In the genomic region with DNA sequence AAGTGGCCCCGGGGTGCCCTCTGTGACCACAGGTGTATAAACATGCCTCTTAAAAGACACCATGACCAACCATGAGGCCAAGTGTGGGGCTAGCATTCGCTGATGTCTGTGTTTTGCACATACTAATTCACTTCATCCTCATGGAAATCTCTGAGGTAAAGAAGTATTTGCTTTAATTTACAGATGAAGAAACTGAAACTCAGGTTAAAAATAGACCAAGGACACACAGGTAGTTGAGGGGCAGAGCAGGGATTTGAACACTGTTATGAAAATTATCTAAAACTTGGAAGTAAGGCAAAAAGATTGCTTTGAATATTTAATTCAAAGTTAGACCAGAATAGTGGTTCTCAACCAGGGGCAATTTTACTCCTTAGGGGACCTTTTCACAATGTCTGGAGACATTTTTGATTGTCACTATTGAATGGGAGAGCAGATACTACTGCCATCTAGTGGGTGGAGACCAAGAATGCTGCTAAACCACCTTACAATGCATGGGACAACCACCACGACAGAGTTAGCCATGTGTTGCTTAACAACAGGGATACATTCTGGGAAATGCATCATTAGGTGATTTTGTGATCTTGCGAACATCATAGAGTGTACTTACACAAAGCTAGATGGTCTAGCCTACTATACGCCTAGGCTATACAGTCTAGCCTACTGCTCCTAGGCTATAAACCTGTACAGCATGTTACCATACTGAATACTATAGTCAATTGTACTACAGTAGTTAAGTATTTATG, we compare ENCODE assay signal across 2 cellular contexts.
TF ChIP-seq lines count a peak whose summit lies in the region.

No MANE protein-coding gene starts in this region.

TF ChIP-seq in Ishikawa, 13 proteins besides CTCF, POLR2A, EP300 and RAD21:
- TF ChIP-seq EGR1 (IDR thresholded peaks at IDR 0.05), result no peak
- TF ChIP-seq CREB1 (IDR thresholded peaks at IDR 0.05; ENCODE audit: low read depth), result no peak
- no peak for TF ChIP-seq TAF1 (IDR thresholded peaks at IDR 0.05; ENCODE audit: low read depth)
- TF ChIP-seq TEAD4 (IDR thresholded peaks at IDR 0.05), result no peak
- no peak for TF ChIP-seq TCF12 (IDR thresholded peaks at IDR 0.05; ENCODE audit: low read depth)
- no peak for TF ChIP-seq ZBTB7A (IDR thresholded peaks at IDR 0.05; ENCODE audit: low read depth)
- no peak for TF ChIP-seq YY1 (IDR thresholded peaks at IDR 0.05; ENCODE audit: low read depth)
- TF ChIP-seq, protein P1, sequence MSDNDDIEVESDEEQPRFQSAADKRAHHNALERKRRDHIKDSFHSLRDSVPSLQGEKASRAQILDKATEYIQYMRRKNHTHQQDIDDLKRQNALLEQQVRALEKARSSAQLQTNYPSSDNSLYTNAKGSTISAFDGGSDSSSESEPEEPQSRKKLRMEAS (IDR thresholded peaks at IDR 0.05), result no peak
- TF ChIP-seq, protein P2, sequence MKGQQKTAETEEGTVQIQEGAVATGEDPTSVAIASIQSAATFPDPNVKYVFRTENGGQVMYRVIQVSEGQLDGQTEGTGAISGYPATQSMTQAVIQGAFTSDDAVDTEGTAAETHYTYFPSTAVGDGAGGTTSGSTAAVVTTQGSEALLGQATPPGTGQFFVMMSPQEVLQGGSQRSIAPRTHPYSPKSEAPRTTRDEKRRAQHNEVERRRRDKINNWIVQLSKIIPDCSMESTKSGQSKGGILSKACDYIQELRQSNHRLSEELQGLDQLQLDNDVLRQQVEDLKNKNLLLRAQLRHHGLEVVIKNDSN (IDR thresholded peaks at IDR 0.05), result no peak
- TF ChIP-seq FOXM1 (IDR thresholded peaks at IDR 0.05; ENCODE audit: borderline replicate concordance, low read depth), result no peak
- no peak for TF ChIP-seq CEBPB (IDR thresholded peaks at IDR 0.05)
- TF ChIP-seq NFIC (IDR thresholded peaks at IDR 0.05), result no peak
- TF ChIP-seq REST (IDR thresholded peaks at IDR 0.05; ENCODE audit: low read depth), result no peak

TF ChIP-seq in K562, 482 proteins besides CTCF, POLR2A, EP300 and RAD21:
- TF ChIP-seq HNRNPUL1 (IDR thresholded peaks at IDR 0.05; ENCODE audit: low read length) (no peak), MYC (IDR thresholded peaks at IDR 0.05; ENCODE audit: low read depth, low read length) (0 out of 2 replicates have a peak, but pooled peaks have one; percentile 41), MYC (CRISPR knock-in tag; IDR thresholded peaks at IDR 0.05; ENCODE audit: borderline replicate concordance, low read depth) (no peak), MNT (conservative IDR thresholded peaks at IDR 0.05) (0 out of 4 replicates have a peak, but pooled peaks of 1 of the 2 experiments have one; percentile 23), YY1 (IDR thresholded peaks at IDR 0.05; ENCODE audit: borderline replicate concordance in 1 of 3, control insufficient read depth in 1 of 3, extremely low read depth in 1 of 3, insufficient read depth in 3 of 3, insufficient read length in 1 of 3, insufficient replicate concordance in 2 of 3, low read depth in 1 of 3, low read length in 2 of 3) (peak in 1 of 3 experiments; percentile 5), L3MBTL2 (IDR thresholded peaks at IDR 0.05) (peak; percentile 31; the same call in 1 of the 2 replicates), ZNF592 (IDR thresholded peaks at IDR 0.05) (0 out of 2 replicates have a peak, but pooled peaks have one; percentile 58), CEBPB (tag; IDR thresholded peaks at IDR 0.05) (peak; percentile 67), RBFOX2 (IDR thresholded peaks at IDR 0.05; ENCODE audit: low read depth, low read length) (no peak), BRD9 (IDR thresholded peaks at IDR 0.05; ENCODE audit: low read depth, partially characterized antibody) (peak; percentile 45), CEBPG (CRISPR knock-in tag; IDR thresholded peaks at IDR 0.05) (no peak), CEBPG (tag; conservative IDR thresholded peaks at IDR 0.05 in 1 of 2, IDR thresholded peaks at IDR 0.05 in 1 of 2) (0 out of 4 replicates have a peak, but pooled peaks of 1 of the 2 experiments have one; percentile 13), SMC3 (conservative IDR thresholded peaks at IDR 0.05; ENCODE audit: insufficient read depth, low read depth, low read length) (peak; percentile 64; the same call in 1 of the 2 replicates), MEF2A (IDR thresholded peaks at IDR 0.05; ENCODE audit: control insufficient read depth, low read depth, low read length) (0 out of 2 replicates have a peak, but pooled peaks have one; percentile 7), HDAC1 (IDR thresholded peaks at IDR 0.05) (no peak)
- TF ChIP-seq, protein P3, sequence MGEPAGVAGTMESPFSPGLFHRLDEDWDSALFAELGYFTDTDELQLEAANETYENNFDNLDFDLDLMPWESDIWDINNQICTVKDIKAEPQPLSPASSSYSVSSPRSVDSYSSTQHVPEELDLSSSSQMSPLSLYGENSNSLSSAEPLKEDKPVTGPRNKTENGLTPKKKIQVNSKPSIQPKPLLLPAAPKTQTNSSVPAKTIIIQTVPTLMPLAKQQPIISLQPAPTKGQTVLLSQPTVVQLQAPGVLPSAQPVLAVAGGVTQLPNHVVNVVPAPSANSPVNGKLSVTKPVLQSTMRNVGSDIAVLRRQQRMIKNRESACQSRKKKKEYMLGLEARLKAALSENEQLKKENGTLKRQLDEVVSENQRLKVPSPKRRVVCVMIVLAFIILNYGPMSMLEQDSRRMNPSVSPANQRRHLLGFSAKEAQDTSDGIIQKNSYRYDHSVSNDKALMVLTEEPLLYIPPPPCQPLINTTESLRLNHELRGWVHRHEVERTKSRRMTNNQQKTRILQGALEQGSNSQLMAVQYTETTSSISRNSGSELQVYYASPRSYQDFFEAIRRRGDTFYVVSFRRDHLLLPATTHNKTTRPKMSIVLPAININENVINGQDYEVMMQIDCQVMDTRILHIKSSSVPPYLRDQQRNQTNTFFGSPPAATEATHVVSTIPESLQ (CRISPR knock-in tag; IDR thresholded peaks at IDR 0.05), result no peak
TF ChIP-seq in K562: peak in this region for 10.
